In genomic region chr10:103238506-103239252, GRCh38 we compare ENCODE assay signal across 8 cellular contexts. TPM values are rescaled to one million over a fixed set of nuclear protein-coding genes. Genes with fewer than 3 reads are reported as not detected.
DNase-seq lines count a peak whose midpoint lies in the region; ATAC-seq and TF ChIP-seq lines count a peak whose summit lies in the region.

No MANE protein-coding gene starts in this region.

- ATAC-seq in HG02973 (IDR thresholded peaks at IDR 0.05; ENCODE audit: unreplicated experiment) (no peak), HG03378 (IDR thresholded peaks at IDR 0.05; ENCODE audit: unreplicated experiment) (no peak)

- H3K4me1 ChIP-seq in fibroblast of lung (ENCODE audit: control insufficient read depth, extremely low read depth, insufficient read depth, low read length) (peaks cover 2% of the 10 kb centered on the region), osteoblast (ENCODE audit: insufficient read depth, low read length) (peaks cover 12% of the 10 kb centered on the region)

- H2AFZ ChIP-seq in fibroblast of lung (ENCODE audit: low read length) (peak overlapping the region; percentile 61), osteoblast (ENCODE audit: low read length) (peak overlapping the region; percentile 74)

- H3K4me3 ChIP-seq in fibroblast of lung (replicated peaks in 1 of 4; ENCODE audit: control extremely low read depth in 1 of 4, insufficient read depth in 1 of 4, low read depth in 3 of 4, low read length in 4 of 4) = no peak overlapping the region
- no peak overlapping the region for H3K4me3 ChIP-seq in osteoblast (ENCODE audit: insufficient read depth, low read length)

- H3K27me3 ChIP-seq in fibroblast of lung (ENCODE audit: control insufficient read depth, insufficient read depth, low read length) (no peaks in the 10 kb centered on the region), osteoblast (ENCODE audit: insufficient read depth, low read length) (no peaks in the 10 kb centered on the region)

- peak; percentile 93 for DNase-seq in ELF-1 (ENCODE audit: low read depth, low spot score)
- peak; percentile 35 for DNase-seq in RPMI7951 (ENCODE audit: low read depth)
- peak; percentile 46 to 53 for DNase-seq in fibroblast of lung (ENCODE audit: low read depth in 2 of 2)
- DNase-seq in osteoblast (ENCODE audit: insufficient read length, low spot score, missing footprints) = peak; percentile 88
- no peak for DNase-seq in NCI-H1417 (lab: John Stamatoyannopoulos, UW)
- DNase-seq in GM19240 (ENCODE audit: insufficient read length, low spot score) = no peak

- H3K4me2 ChIP-seq in fibroblast of lung (ENCODE audit: extremely low read depth, insufficient read depth, low read length) (no peak overlapping the region), osteoblast (ENCODE audit: insufficient read depth, low read length) (peak overlapping the region; percentile 41)

- H3K79me2 ChIP-seq in fibroblast of lung (ENCODE audit: control insufficient read depth, insufficient read depth, low read length) (no peaks in the 10 kb centered on the region), osteoblast (ENCODE audit: insufficient read depth, low read length) (no peaks in the 10 kb centered on the region)

- H3K36me3 ChIP-seq in fibroblast of lung (ENCODE audit: control insufficient read depth, insufficient read depth, low read length) = no peaks in the 10 kb centered on the region
- no peaks in the 10 kb centered on the region for H3K36me3 ChIP-seq in osteoblast (ENCODE audit: insufficient read depth, low read length)

- peak; percentile 46 to 59 for TF ChIP-seq CTCF in fibroblast of lung (conservative IDR thresholded peaks at IDR 0.05 in 1 of 2, IDR thresholded peaks at IDR 0.05 in 1 of 2; ENCODE audit: low read depth in 1 of 2, low read length in 2 of 2)
- TF ChIP-seq CTCF in osteoblast (IDR thresholded peaks at IDR 0.05; ENCODE audit: extremely low read depth, low read depth, low read length) = peak; percentile 73

- H3K9me3 ChIP-seq in fibroblast of lung (ENCODE audit: control insufficient read depth, insufficient read depth, low read depth, low read length) (no peaks in the 10 kb centered on the region), osteoblast (ENCODE audit: low read depth, low read length) (no peaks in the 10 kb centered on the region)

- no peak overlapping the region for H3K27ac ChIP-seq in fibroblast of lung (ENCODE audit: insufficient read depth, low read length)
- H3K27ac ChIP-seq in osteoblast (ENCODE audit: low read depth, low read length) = peak overlapping the region; percentile 16

- no peak overlapping the region for H3K9ac ChIP-seq in fibroblast of lung (ENCODE audit: insufficient read depth, low read length)

- H4K20me1 ChIP-seq in fibroblast of lung (ENCODE audit: control insufficient read depth, extremely low read depth, insufficient read depth, low read length) = no peaks in the 10 kb centered on the region
- H4K20me1 ChIP-seq in osteoblast (ENCODE audit: insufficient read depth, low read length) = no peaks in the 10 kb centered on the region

RNA-seq across cellular contexts. Expression of gene RPEL1, which starts 7.0 kb away (rescaled TPM):
- total RNA-seq in RPMI7951 (2014; rRNA removed; shearing (Covaris generic)) = 0.10 and 0.12 TPM in 2 replicates
- total RNA-seq in fibroblast of lung = 0.17 and 0.26 TPM in 2 replicates
- polyA plus RNA-seq in fibroblast of lung = 0.09 and 0.18 TPM in 2 replicates
- 0.07 TPM in 1 of 2 replicates, not detected in the other for polyA plus RNA-seq in fibroblast of lung (2012)
- polyA minus RNA-seq in fibroblast of lung (ENCODE audit: low replicate concordance) = 0.12 TPM in 1 of 2 replicates, not detected in the other
- total RNA-seq in osteoblast = 0.29 and 0.36 TPM in 2 replicates

RNA-seq across cellular contexts. Expression of gene INA, which starts 38.3 kb away (rescaled TPM):
- 7.9 and 10.3 TPM in 2 replicates for total RNA-seq in RPMI7951 (2014; rRNA removed; shearing (Covaris generic))
- under 0.01 and 0.50 TPM in 2 replicates for total RNA-seq in fibroblast of lung
- 3.5 and 8.2 TPM in 2 replicates for polyA plus RNA-seq in fibroblast of lung
- 2.9 and 5.4 TPM in 2 replicates for polyA plus RNA-seq in fibroblast of lung (2012)
- polyA minus RNA-seq in fibroblast of lung (ENCODE audit: low replicate concordance) = 3.2 and 5.1 TPM in 2 replicates
- total RNA-seq in osteoblast = 0.29 and 0.36 TPM in 2 replicates

RNA-seq across cellular contexts. Expression of gene NT5C2, which starts 45.6 kb away (rescaled TPM):
- total RNA-seq in RPMI7951 (2014; rRNA removed; shearing (Covaris generic)) = 24.1 and 26.9 TPM in 2 replicates
- total RNA-seq in fibroblast of lung (66.8 and 82.2 TPM in 2 replicates), osteoblast (94.1 and 96.9 TPM in 2 replicates)
- polyA plus RNA-seq in fibroblast of lung = 64.0 and 74.3 TPM in 2 replicates
- 47.9 and 58.2 TPM in 2 replicates for polyA plus RNA-seq in fibroblast of lung (2012)
- 33.3 and 40.0 TPM in 2 replicates for polyA minus RNA-seq in fibroblast of lung (ENCODE audit: low replicate concordance)

Comparison
In these comparisons a context has a peak if more than half of its experiments do, and no peak if none do; other contexts are left out.
1. DNase-seq: peak in ELF-1 (single experiment), RPMI7951 (single experiment), fibroblast of lung (2 of 2) and osteoblast (single experiment); none in NCI-H1417 (0 of 3) and GM19240 (single experiment).